ENCODE assay signal across 8 cellular contexts in the genomic region with DNA sequence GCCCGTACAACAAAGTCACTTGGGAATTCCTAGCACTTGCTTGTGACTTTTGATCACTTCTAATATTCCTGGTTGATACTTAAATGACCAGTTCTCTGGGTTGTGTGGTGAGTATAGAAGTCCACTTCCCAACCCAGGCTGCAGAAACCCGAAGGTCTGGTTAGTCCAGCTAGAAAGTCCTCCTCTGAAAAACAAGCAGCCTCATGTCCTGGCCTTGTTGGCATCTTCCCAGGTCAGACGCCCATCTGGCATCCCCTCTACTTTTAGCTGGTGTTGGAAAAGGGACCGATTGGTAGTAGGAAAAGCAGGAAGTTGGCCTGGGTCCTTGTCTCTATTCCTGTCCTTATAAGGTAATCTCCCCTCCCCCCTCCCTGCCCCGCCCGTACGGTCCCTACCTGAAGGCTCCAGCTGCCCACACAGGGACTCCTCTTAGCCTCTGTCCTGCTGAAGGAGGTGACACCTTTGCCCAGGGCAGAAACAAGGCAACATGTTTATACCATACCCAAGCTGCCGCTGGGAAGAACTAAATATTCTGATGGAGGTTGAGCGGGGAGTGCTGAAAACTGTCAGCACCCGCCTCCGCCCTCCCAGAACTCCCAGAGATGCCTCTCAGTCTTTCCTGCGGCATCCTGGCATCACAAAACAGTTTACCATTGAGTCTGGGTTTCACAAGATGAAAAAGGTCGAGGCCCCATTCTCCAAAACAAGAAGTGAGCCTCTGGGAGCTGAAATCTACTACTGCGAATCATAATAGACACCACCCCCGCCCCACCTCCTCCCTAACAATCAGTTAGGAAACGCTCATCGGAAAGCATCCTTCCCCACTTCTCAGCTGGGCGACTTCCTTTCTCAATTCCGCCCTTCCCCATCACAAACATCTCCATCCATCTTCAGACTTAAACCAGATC. TPM values are rescaled to one million over a fixed set of nuclear protein-coding genes. Genes with fewer than 3 reads are reported as not detected.
A peak's percentile ranks its signal among the peaks of the same experiment; 100 is the strongest.
DNase-seq lines count a peak whose midpoint lies in the region; ATAC-seq and TF ChIP-seq lines count a peak whose summit lies in the region.

No MANE protein-coding gene starts in this region.

- peaks cover under 1% of the 10 kb centered on the region; the same call in 2 of the 3 replicates for H3K36me3 Mint-ChIP-seq in GM23338 (ENCODE audit: low read depth)

- H3K27ac Mint-ChIP-seq in GM23338, result no peak overlapping the region

- peak overlapping the region; percentile 99 for H3K4me2 ChIP-seq in GM23338
- peak overlapping the region; percentile 89 for H3K4me2 ChIP-seq in PC-9

- H3K4me3 ChIP-seq in GM23338, result peak overlapping the region; percentile 77
- peak overlapping the region; percentile 89 for H3K4me3 ChIP-seq in PC-9
- H3K4me3 ChIP-seq in body of pancreas, result peak overlapping the region in 1 of 2 donors; percentile 31
- H3K4me3 ChIP-seq in iPS-15b (ENCODE audit: low read depth, low read length), result peak overlapping the region; percentile 63
- H3K4me3 ChIP-seq in retinal pigment epithelial cell (ENCODE audit: low read length), result peak overlapping the region; percentile 53

- H3K4me1 ChIP-seq in GM23338 (ENCODE audit: insufficient read depth) (peaks cover 21% of the 10 kb centered on the region; the same call in 1 of the 2 replicates), PC-9 (replicated peaks; ENCODE audit: insufficient read depth) (peaks cover 55% of the 10 kb centered on the region), body of pancreas (peaks cover 49% of the 10 kb centered on the region), iPS-15b (ENCODE audit: control insufficient read depth, insufficient read depth, low read length) (peaks cover 4% of the 10 kb centered on the region)

- no peaks in the 10 kb centered on the region for H3K9me3 ChIP-seq in PC-9 (ENCODE audit: insufficient read depth, low read depth)
- H3K9me3 ChIP-seq in body of pancreas, result no peaks in the 10 kb centered on the region
- no peaks in the 10 kb centered on the region for H3K9me3 ChIP-seq in iPS-15b (ENCODE audit: control insufficient read depth, insufficient read depth, low read length)

- no peaks in the 10 kb centered on the region; the same call in 2 of the 3 replicates for H3K9me3 Mint-ChIP-seq in GM23338

- H3K4me3 Mint-ChIP-seq in GM23338, result peak overlapping the region; percentile 71

- TF ChIP-seq CTCF in GM23338 (conservative IDR thresholded peaks at IDR 0.05; ENCODE audit: low read depth in 2 of 2), result no peak
- no peak for TF ChIP-seq CTCF in PC-9 (conservative IDR thresholded peaks at IDR 0.05)
- peak in 1 of 7 experiments; percentile 3 for TF ChIP-seq CTCF in body of pancreas (IDR thresholded peaks at IDR 0.05)
- TF ChIP-seq CTCF in retinal pigment epithelial cell (conservative IDR thresholded peaks at IDR 0.05; ENCODE audit: low read depth, low read length), result no peak

- H3K36me3 ChIP-seq in GM23338 (ENCODE audit: insufficient read depth), result no peaks in the 10 kb centered on the region
- H3K36me3 ChIP-seq in PC-9 (ENCODE audit: low read depth), result peaks cover 28% of the 10 kb centered on the region
- H3K36me3 ChIP-seq in body of pancreas (replicated peaks in 1 of 2; ENCODE audit: insufficient read depth in 1 of 2, low read depth in 2 of 2), result peaks cover 21 to 28% of the 10 kb centered on the region in 2 donors
- peaks cover 5% of the 10 kb centered on the region for H3K36me3 ChIP-seq in iPS-15b (ENCODE audit: control insufficient read depth, insufficient read depth, low read length)

- WGBS in body of pancreas, 2 donors, result 7 to 9% methylated on average over 19 of the region's 19 CpGs

- CTCF ChIA-PET in PC-9 (lab: Charles Lee), result interaction anchor here (0.6 to 1.0 kb wide), 3 partner anchors 12 to 557 kb away, joined by 4 to 6 read pairs (median 5); no protein-coding TSS in a partner anchor

- H3K27ac ChIP-seq in GM23338 (ENCODE audit: low read depth), result no peak overlapping the region
- H3K27ac ChIP-seq in PC-9, result peak overlapping the region; percentile 87
- peak overlapping the region; percentile 92 to 100 (median 96) for H3K27ac ChIP-seq in body of pancreas

- no TSS peak for BruUV-seq in PC-9 (replicated peaks; lab: Mats Ljungman, UMichigan)

- POLR2A ChIA-PET in PC-9 (lab: Charles Lee; ENCODE audit: unreplicated experiment), result interaction anchor here (0.6 to 0.7 kb wide), 7 partner anchors 9 to 565 kb away, joined by 3 to 6 read pairs (median 5); no protein-coding TSS in a partner anchor

- TF ChIP-seq POLR2A in body of pancreas (IDR thresholded peaks at IDR 0.05), result no peak

- H3K27me3 Mint-ChIP-seq in GM23338 (ENCODE audit: insufficient read depth, low read depth, poor library complexity), result peaks cover 15% of the 10 kb centered on the region

- H2AFZ ChIP-seq in GM23338 (peak overlapping the region; percentile 87), PC-9 (0 out of 2 replicates have a peak overlapping the region, but pooled peaks have one; percentile 1)

- peaks cover 18% of the 10 kb centered on the region; the same call in 2 of the 3 replicates for H3K4me1 Mint-ChIP-seq in GM23338

- H3K9ac ChIP-seq in iPS-15b (ENCODE audit: low read depth, low read length), result no peak overlapping the region

- H4K20me1 ChIP-seq in GM23338 (replicated peaks; ENCODE audit: insufficient read depth), result no peaks in the 10 kb centered on the region
- no peaks in the 10 kb centered on the region for H4K20me1 ChIP-seq in PC-9 (ENCODE audit: insufficient read depth)

- H3F3A ChIP-seq in GM23338 (replicated peaks; ENCODE audit: low read depth), result peaks cover 3% of the 10 kb centered on the region; the same call in 1 of the 2 replicates
- H3F3A ChIP-seq in PC-9 (ENCODE audit: insufficient read depth, low read depth), result peaks cover 37% of the 10 kb centered on the region

- DNase-seq in Ammon's horn (ENCODE audit: low spot score) (peak; percentile 74), GM23338 (ENCODE audit: low spot score) (peak; percentile 84), PC-9 (peak; percentile 92 to 95), body of pancreas (peak; percentile 87 to 96 (median 92)), retinal pigment epithelial cell (ENCODE audit: low read depth) (no peak)

- intact Hi-C loops in PC-9 (cut with micrococcal nuclease; ENCODE audit: unreplicated experiment) (loop anchor here (2.0 to 10.0 kb wide), 6 partner anchors 48 to 768 kb away; partner anchors contain the start of genes APOBEC3B, ATF4, GTPBP1 and PICK1), body of pancreas (cut with DNase I) (no loop called here)

- H3K79me2 ChIP-seq in GM23338 (replicated peaks; ENCODE audit: insufficient read depth) (no peaks in the 10 kb centered on the region), PC-9 (ENCODE audit: low read depth) (peaks cover 38% of the 10 kb centered on the region)

- H3K9me2 ChIP-seq in GM23338 (ENCODE audit: insufficient read depth), result no peaks in the 10 kb centered on the region
- H3K9me2 ChIP-seq in PC-9 (ENCODE audit: insufficient read depth), result no peaks in the 10 kb centered on the region

- ATAC-seq in GM23338, result peak; percentile 68
- peak; percentile 60 for ATAC-seq in body of pancreas
- ATAC-seq in GM18867 (IDR thresholded peaks at IDR 0.05; ENCODE audit: unreplicated experiment), result no peak
- ATAC-seq in HG03521 (IDR thresholded peaks at IDR 0.05; ENCODE audit: unreplicated experiment), result no peak

- peaks cover 14% of the 10 kb centered on the region; the same call in 1 of the 2 replicates for H3K27me3 ChIP-seq in GM23338 (ENCODE audit: insufficient read depth)
- H3K27me3 ChIP-seq in PC-9 (ENCODE audit: insufficient read depth, low read depth), result no peaks in the 10 kb centered on the region
- H3K27me3 ChIP-seq in body of pancreas, result no peaks in the 10 kb centered on the region
- peaks cover 5% of the 10 kb centered on the region for H3K27me3 ChIP-seq in iPS-15b (ENCODE audit: control insufficient read depth, insufficient read depth, low read length)

RNA-seq across cellular contexts. Expression of gene SUN2, which starts 1.3 kb away (rescaled TPM):
- total RNA-seq in GM23338 (2014; rRNA removed; shearing (Covaris generic)), result 12.6 and 17.6 TPM in 2 replicates
- polyA plus RNA-seq in GM23338 (2016; fragmentation: Nextera tagmentation; extraction: Ambion mirVana), result 7.2 and 8.2 TPM in 2 replicates
- 169 and 220 TPM in 2 replicates for total RNA-seq in PC-9 (2021)
- 100 to 1,000 TPM; 143 to 166 TPM for total RNA-seq in body of pancreas

RNA-seq across cellular contexts. Expression of gene DNAL4, which starts 39.4 kb away (rescaled TPM):
- total RNA-seq in GM23338 (2014; rRNA removed; shearing (Covaris generic)), result 10.0 and 11.3 TPM in 2 replicates
- polyA plus RNA-seq in GM23338 (2016; fragmentation: Nextera tagmentation; extraction: Ambion mirVana), result 8.7 and 9.3 TPM in 2 replicates
- total RNA-seq in PC-9 (2021) (50.3 and 53.0 TPM in 2 replicates), body of pancreas (10 to 100 TPM; 11.4 to 13.8 TPM)

RNA-seq across cellular contexts. Expression of gene GTPBP1, which starts 48.8 kb away (rescaled TPM):
- total RNA-seq in GM23338 (2014; rRNA removed; shearing (Covaris generic)), result 79.9 and 88.4 TPM in 2 replicates
- 27.2 and 31.0 TPM in 2 replicates for polyA plus RNA-seq in GM23338 (2016; fragmentation: Nextera tagmentation; extraction: Ambion mirVana)
- total RNA-seq in PC-9 (2021) (79.3 and 94.7 TPM in 2 replicates), body of pancreas (10 to 100 TPM; 34.0 to 53.4 TPM)

RNA-seq across cellular contexts. Expression of gene JOSD1, which starts 53.8 kb away (rescaled TPM):
- 16.1 and 19.7 TPM in 2 replicates for total RNA-seq in GM23338 (2014; rRNA removed; shearing (Covaris generic))
- polyA plus RNA-seq in GM23338 (2016; fragmentation: Nextera tagmentation; extraction: Ambion mirVana), result 4.6 and 5.5 TPM in 2 replicates
- total RNA-seq in PC-9 (2021) (102 and 110 TPM in 2 replicates), body of pancreas (10 to 100 TPM; 20.4 to 50.3 TPM)

Comparison
In these comparisons a context has a peak if more than half of its experiments do, and no peak if none do; other contexts are left out.
1. ATAC-seq: peak in GM23338 (single experiment) and body of pancreas (single experiment); none in GM18867 (single experiment) and HG03521 (single experiment).